25 cellular contexts compared by ENCODE assay signal in the genomic region with DNA sequence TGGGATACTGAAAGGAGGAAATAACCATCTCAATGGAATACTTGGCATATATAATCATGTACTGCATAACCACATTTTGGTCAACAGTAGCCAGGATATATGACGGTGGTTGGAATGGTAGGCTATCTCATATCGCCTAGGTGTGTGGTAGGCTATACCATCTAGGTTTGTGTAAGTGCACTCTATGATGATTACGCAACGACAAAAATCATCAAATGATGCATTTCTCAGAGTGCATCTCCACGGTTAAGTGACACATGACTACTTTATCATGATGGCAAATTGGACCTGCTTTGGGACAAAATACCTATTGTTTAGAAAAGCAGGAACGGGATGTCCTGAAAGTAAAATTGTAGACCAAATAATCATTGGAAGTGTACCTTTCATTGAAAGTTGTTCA. TPM values are rescaled to one million over a fixed set of nuclear protein-coding genes. Genes with fewer than 3 reads are reported as not detected.
DNase-seq lines count a peak whose midpoint lies in the region; ATAC-seq and TF ChIP-seq lines count a peak whose summit lies in the region.
"Had no signal": no experiment of that assay in that cellular context is flagged by ENCODE, and none has a peak within 500 bp of the region (broad histone marks: within the 10 kb centered on the region; RNA-seq: fewer than 3 reads in every experiment).

No MANE protein-coding gene starts in this region.

- H3K4me1 ChIP-seq in heart left ventricle (peaks cover 0 to 67% (median 40%) of the 10 kb centered on the region in 12 donors), colonic mucosa (peaks cover 8% of the 10 kb centered on the region), mucosa of rectum (ENCODE audit: control insufficient read depth in 2 of 2, insufficient read depth in 2 of 2, low read length in 2 of 2) (peaks cover 17 to 36% of the 10 kb centered on the region in 2 donors), upper lobe of left lung (peaks cover 30 to 63% (median 43%) of the 10 kb centered on the region in 4 donors)
- H3K4me1 ChIP-seq: neural progenitor cell, parathyroid adenoma had no signal

- H3K9ac ChIP-seq in colonic mucosa (ENCODE audit: low read depth in 2 of 2, low read length in 2 of 2) (no peak overlapping the region), mucosa of rectum (ENCODE audit: low read depth in 1 of 2, low read length in 2 of 2) (no peak overlapping the region)
- H3K9ac ChIP-seq: neural progenitor cell, parathyroid adenoma had no signal

- intact Hi-C loops in heart left ventricle (cut with DNase I) = no loop called here
- intact Hi-C loops in left cardiac atrium (cut with DNase I) = no loop called here
- intact Hi-C loops in colonic mucosa (cut with DNase I) = no loop called here
- intact Hi-C loops in head of caudate nucleus (cut with DNase I) = no loop called here

- ATAC-seq in heart left ventricle (no peak), left cardiac atrium (no peak), upper lobe of left lung (ENCODE audit: low FRiP score in 2 of 2) (no peak)
- ATAC-seq: activated naive CD4-positive, alpha-beta T cell treated with anti-CD3 and anti-CD28 coated beads, Interleukin-2, amount 50 U/mL, for 72 hours; esophagus mucosa; sciatic nerve had no signal

- no peak for TF ChIP-seq POLR2A in heart left ventricle (IDR thresholded peaks at IDR 0.05)
- no peak for TF ChIP-seq POLR2A in upper lobe of left lung (IDR thresholded peaks at IDR 0.05)

- DNase-seq in heart left ventricle (no peak), left cardiac atrium (no peak), colonic mucosa (no peak), upper lobe of left lung (no peak), hepatic stellate cell (ENCODE audit: low spot score) (no peak), SK-N-DZ (ENCODE audit: low spot score) (no peak), head of caudate nucleus (no peak)
- DNase-seq: CD4-positive, CD25-positive, alpha-beta regulatory T cell; DND-41; foreskin fibroblast; hippocampal formation; NCI-H2107; NCI-H345; Peyer's patch; SIG-M5; stimulated activated CD4-positive, alpha-beta T cell treated with anti-CD3 and anti-CD28 coated beads, Interleukin-4, amount 100 ng/mL, for 4 hours; SW 1271 had no signal

- peak overlapping the region in 11 of 12 donors; percentile 14 to 94 (median 75) for H3K4me3 ChIP-seq in heart left ventricle
- no peak overlapping the region for H3K4me3 ChIP-seq in colonic mucosa
- peak overlapping the region in 1 of 2 donors; percentile 7 for H3K4me3 ChIP-seq in mucosa of rectum (ENCODE audit: low read length in 2 of 2)
- peak overlapping the region in 2 of 4 donors; percentile 58 to 73 for H3K4me3 ChIP-seq in upper lobe of left lung
- H3K4me3 ChIP-seq: coronary artery, HAP-1, neural progenitor cell, Peyer's patch had no signal

- 50 to 70% (median 62%) methylated on average over 6 of the region's 6 CpGs for WGBS in heart left ventricle, 4 donors
- WGBS in upper lobe of left lung, 2 donors = 80 to 84% methylated on average over 6 of the region's 6 CpGs

- H3K27ac ChIP-seq in heart left ventricle (peak overlapping the region; percentile 74 to 96 (median 94)), colonic mucosa (peak overlapping the region; percentile 46), mucosa of rectum (ENCODE audit: low read depth in 2 of 2, low read length in 2 of 2) (peak overlapping the region; percentile 52 to 82), upper lobe of left lung (peak overlapping the region; percentile 15 to 91 (median 50))
- H3K27ac ChIP-seq: neural progenitor cell, parathyroid adenoma had no signal

- H3K27me3 ChIP-seq in heart left ventricle = peaks cover 0 to 6% (median 0%) of the 10 kb centered on the region in 9 donors
- no peaks in the 10 kb centered on the region for H3K27me3 ChIP-seq in colonic mucosa
- H3K27me3 ChIP-seq in mucosa of rectum (ENCODE audit: control insufficient read depth in 2 of 2, insufficient read depth in 2 of 2, low read length in 2 of 2) = no peaks in the 10 kb centered on the region
- H3K27me3 ChIP-seq in upper lobe of left lung = peaks cover 0 to 9% (median under 1%) of the 10 kb centered on the region in 4 donors
- H3K27me3 ChIP-seq: Peyer's patch had no signal

- H3K9me3 ChIP-seq in heart left ventricle (no peaks in the 10 kb centered on the region), colonic mucosa (no peaks in the 10 kb centered on the region), mucosa of rectum (ENCODE audit: control insufficient read depth in 2 of 2, low read length in 2 of 2) (no peaks in the 10 kb centered on the region), upper lobe of left lung (no peaks in the 10 kb centered on the region)
- H3K9me3 ChIP-seq: HAP-1, Peyer's patch had no signal

- H3K36me3 ChIP-seq in heart left ventricle (no peaks in the 10 kb centered on the region), colonic mucosa (no peaks in the 10 kb centered on the region), mucosa of rectum (ENCODE audit: control insufficient read depth in 2 of 2, insufficient read depth in 2 of 2, low read length in 2 of 2) (no peaks in the 10 kb centered on the region), upper lobe of left lung (no peaks in the 10 kb centered on the region)
- H3K36me3 ChIP-seq: HAP-1, neural progenitor cell, Peyer's patch had no signal

- TF ChIP-seq EP300 in upper lobe of left lung (IDR thresholded peaks at IDR 0.05) = no peak

- TF ChIP-seq CTCF in heart left ventricle (IDR thresholded peaks at IDR 0.05) = no peak
- TF ChIP-seq CTCF in colonic mucosa (IDR thresholded peaks at IDR 0.05) = no peak
- no peak for TF ChIP-seq CTCF in upper lobe of left lung (IDR thresholded peaks at IDR 0.05)

RNA-seq across cellular contexts. Expression of a gene that starts 2.8 kb away (rescaled TPM):
- total RNA-seq in heart left ventricle (1,000 to 10,000 TPM in 2 of 9 donors, 100 to 1,000 TPM in 7; 359 to 1,065 (median 670) TPM), left cardiac atrium (100 to 1,000 TPM; 429 to 452 TPM), colonic mucosa (10 to 100 TPM; 11.7 to 12.2 TPM), upper lobe of left lung (10 to 100 TPM; 22.0 to 54.3 (median 30.4) TPM)
- polyA plus RNA-seq in heart left ventricle = 100 to 1,000 TPM; 280 to 506 TPM
- polyA plus RNA-seq in SK-N-DZ (2014; cell fraction: cytosol; rRNA removed) = 17.5 and 18.2 TPM in 2 replicates
- 9.1 and 9.2 TPM in 2 replicates for polyA plus RNA-seq in SK-N-DZ (2014; cell fraction: nucleus; rRNA removed)

Comparison
In these comparisons a context has a peak if more than half of its experiments do, and no peak if none do; other contexts are left out.
1. RNA of a gene that starts 2.8 kb away (total RNA-seq): 359 to 1,065 TPM in heart left ventricle and 429 to 452 TPM in left cardiac atrium; 22.0 to 54.3 TPM in upper lobe of left lung and 11.7 to 12.2 TPM in colonic mucosa; every median in the first group is over 4 times any median in the second.
2. Peak in every context shown above with its lines, with median percentiles within 50 percentile points of each other: H3K27ac ChIP-seq.